In the genomic region with DNA sequence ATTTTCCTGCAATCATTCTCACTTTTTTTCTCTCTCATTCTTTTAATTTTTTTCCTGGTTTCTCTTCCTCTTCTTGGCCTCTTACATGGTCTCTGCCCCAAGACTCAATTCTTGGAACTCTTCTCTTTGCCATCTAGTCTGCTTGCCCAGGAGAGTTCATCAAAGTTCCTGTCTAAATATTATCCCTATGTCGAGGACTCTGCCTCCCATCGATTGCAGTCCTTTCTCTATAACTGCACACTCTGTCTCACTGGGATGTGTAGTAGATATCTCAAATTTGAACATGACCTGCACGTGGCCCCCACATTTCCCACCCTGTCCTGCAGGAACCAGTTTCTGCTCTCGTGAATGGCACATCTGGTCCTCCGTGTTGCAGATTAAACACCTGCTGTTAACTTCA, we compare ENCODE assay signal across 25 cellular contexts.
"Had no signal": no experiment of that assay in that cellular context is flagged by ENCODE, and none has a peak within 500 bp of the region (broad histone marks: within the 10 kb centered on the region; RNA-seq: fewer than 3 reads in every experiment).

No MANE protein-coding gene starts in this region.

- H3K36me3 ChIP-seq: esophagus muscularis mucosa, gastroesophageal sphincter, heart left ventricle, left lung, lower lobe of right lung had no signal

- H3K79me2 ChIP-seq: hepatocyte had no signal

- H3K27ac Mint-ChIP-seq: immature natural killer cell; mesothelial cell of epicardium; naive B cell; naive thymus-derived CD8-positive, alpha-beta T cell had no signal

- DNase-seq: dorsolateral prefrontal cortex; effector CD4-positive, alpha-beta T cell; effector memory CD4-positive, alpha-beta T cell; foreskin keratinocyte; heart left ventricle; hypothalamus; immature natural killer cell; islet precursor cell; kidney; kidney glomerular epithelial cell; left colon; left lung; left ventricle myocardium superior; lower lobe of right lung; mesenchymal stem cell; mucosa of descending colon; naive B cell; naive thymus-derived CD8-positive, alpha-beta T cell had no signal

- H3K9me3 ChIP-seq: lower lobe of right lung, mucosa of descending colon had no signal

- H3K27ac ChIP-seq: coronary artery, dorsolateral prefrontal cortex, esophagus muscularis mucosa, foreskin keratinocyte, gastroesophageal sphincter, heart left ventricle, hepatocyte, left lung, lower lobe of right lung had no signal

- H2AFZ ChIP-seq: hepatocyte had no signal

- H3K4me2 ChIP-seq: hepatocyte had no signal

- H3K4me1 ChIP-seq: esophagus muscularis mucosa, foreskin keratinocyte, gastroesophageal sphincter, heart left ventricle, left lung, lower lobe of right lung had no signal

- H3K27me3 ChIP-seq: esophagus muscularis mucosa, foreskin keratinocyte, gastroesophageal sphincter, heart left ventricle, hepatocyte, left lung had no signal

- FAIRE-seq: endothelial cell of umbilical vein, frontal cortex, kidney had no signal

- H3K4me3 ChIP-seq: coronary artery, dorsolateral prefrontal cortex, esophagus muscularis mucosa, gastroesophageal sphincter, heart left ventricle, hepatocyte, left lung, lower lobe of right lung, mucosa of descending colon had no signal

- ATAC-seq: foreskin keratinocyte; gastroesophageal sphincter; heart left ventricle; left colon; left lung; left ventricle myocardium superior; lower lobe of right lung; mucosa of descending colon; naive thymus-derived CD8-positive, alpha-beta T cell had no signal

- H3K36me3 Mint-ChIP-seq: mesothelial cell of epicardium, naive B cell had no signal
